Comparison of ENCODE assay signal across 17 cellular contexts in genomic region chr1:83950106-83950661, GRCh38. TPM values are rescaled to one million over a fixed set of nuclear protein-coding genes. Genes with fewer than 3 reads are reported as not detected.
"Had no signal": no experiment of that assay in that cellular context is flagged by ENCODE, and none has a peak within 500 bp of the region (broad histone marks: within the 10 kb centered on the region; RNA-seq: fewer than 3 reads in every experiment).

No MANE protein-coding gene starts in this region.

- H3K36me3 ChIP-seq: lower lobe of right lung, right atrium auricular region, upper lobe of right lung had no signal

- H3K4me3 ChIP-seq: lower lobe of right lung, right atrium auricular region, skin epidermis, upper lobe of right lung had no signal

- H3K27ac ChIP-seq: lower lobe of right lung, right atrium auricular region, skin epidermis, upper lobe of right lung had no signal

- H3K27me3 ChIP-seq: right atrium auricular region, upper lobe of right lung had no signal

- H3K4me1 ChIP-seq: lower lobe of right lung, right atrium auricular region, upper lobe of right lung had no signal

- DNase-seq: activated B cell treated with CpG ODN at 0.5 μM for 24 hours; activated CD4-positive, alpha-beta T cell treated with anti-CD3 and anti-CD28 coated beads for 48 hours; activated CD8-positive, alpha-beta memory T cell treated with anti-CD3 and anti-CD28 coated beads, Interleukin-2, amount 50 U/mL, for 48 hours; activated gamma-delta T cell; activated naive CD8-positive, alpha-beta T cell treated with anti-CD3 and anti-CD28 coated beads for 36 hours; activated T-cell treated with anti-CD3 and anti-CD28 coated beads, Interleukin-2, amount 50 U/mL, for 72 hours; anterior cingulate cortex; lower lobe of right lung; nephron progenitor cell; occipital lobe; stimulated activated CD4-positive, alpha-beta T cell treated with anti-CD3 and anti-CD28 coated beads, Interleukin-15, amount 100 ng/mL, for 24 hours; stimulated activated CD4-positive, alpha-beta T cell treated with anti-CD3 and anti-CD28 coated beads, Interleukin-4, amount 100 ng/mL, for 1 hour; stimulated activated naive CD4-positive, alpha-beta T cell; T-helper 2 cell; upper lobe of right lung had no signal

- ATAC-seq: activated T-cell treated with anti-CD3 and anti-CD28 coated beads, Interleukin-2, amount 50 U/mL, for 72 hours; lower lobe of right lung; upper lobe of right lung had no signal

- H3K9me3 ChIP-seq: lower lobe of right lung, right atrium auricular region, upper lobe of right lung had no signal

RNA-seq across cellular contexts. Expression of gene TTLL7, which starts 48.7 kb away (rescaled TPM):
- total RNA-seq: activated B cell treated with CpG ODN at 0.5 μM for 24 hours had no signal
